ENCODE assay signal across 1 cellular context in genomic region chr3:186826978-186827857, GRCh38.
A peak's percentile ranks its signal among the peaks of the same experiment; 100 is the strongest.
TF ChIP-seq lines count a peak whose summit lies in the region.

No MANE protein-coding gene starts in this region.

TF ChIP-seq in HCT116, 20 proteins besides CTCF, POLR2A, EP300 and RAD21 (continued from another document):
- peak; percentile 63 for TF ChIP-seq SIN3A (IDR thresholded peaks at IDR 0.05; ENCODE audit: low read depth)
